ENCODE assay signal across 1 cellular context in the genomic region with DNA sequence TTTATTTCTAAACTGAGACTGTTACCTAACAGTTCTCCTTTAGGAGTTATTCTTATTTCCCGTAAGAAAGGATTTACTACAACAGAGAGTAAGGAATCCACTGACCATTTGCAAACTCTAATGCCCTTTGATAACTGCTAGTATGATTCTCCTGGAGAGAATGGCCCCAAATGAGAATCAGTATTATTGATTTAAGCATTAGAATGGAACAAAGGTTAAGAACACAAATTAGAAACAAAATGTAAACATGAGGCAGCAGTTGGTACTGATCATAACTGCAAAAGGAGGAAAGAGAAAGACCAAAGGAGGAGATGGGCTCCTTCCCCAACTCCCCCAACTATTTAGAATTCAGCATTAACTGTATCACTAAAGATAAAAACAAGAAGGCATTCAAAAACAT.
TF ChIP-seq lines count a peak whose summit lies in the region.

No MANE protein-coding gene starts in this region.

TF ChIP-seq in HepG2, 621 proteins besides CTCF, POLR2A, EP300 and RAD21 (continues in another document):
- no peak for TF ChIP-seq HOXA7 (CRISPR knock-in tag; IDR thresholded peaks at IDR 0.05)
- TF ChIP-seq, protein P1, sequence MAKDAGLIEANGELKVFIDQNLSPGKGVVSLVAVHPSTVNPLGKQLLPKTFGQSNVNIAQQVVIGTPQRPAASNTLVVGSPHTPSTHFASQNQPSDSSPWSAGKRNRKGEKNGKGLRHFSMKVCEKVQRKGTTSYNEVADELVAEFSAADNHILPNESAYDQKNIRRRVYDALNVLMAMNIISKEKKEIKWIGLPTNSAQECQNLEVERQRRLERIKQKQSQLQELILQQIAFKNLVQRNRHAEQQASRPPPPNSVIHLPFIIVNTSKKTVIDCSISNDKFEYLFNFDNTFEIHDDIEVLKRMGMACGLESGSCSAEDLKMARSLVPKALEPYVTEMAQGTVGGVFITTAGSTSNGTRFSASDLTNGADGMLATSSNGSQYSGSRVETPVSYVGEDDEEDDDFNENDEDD (CRISPR knock-in tag; IDR thresholded peaks at IDR 0.05; ENCODE audit: borderline replicate concordance) = no peak
- TF ChIP-seq MYPOP (CRISPR knock-in tag; IDR thresholded peaks at IDR 0.05) = no peak
- peak; percentile 49 for TF ChIP-seq ASH2L (IDR thresholded peaks at IDR 0.05; ENCODE audit: insufficient read length, low read depth, low read length)
- TF ChIP-seq ZNF44 (CRISPR knock-in tag; IDR thresholded peaks at IDR 0.05) = no peak
- no peak for TF ChIP-seq TRAFD1 (CRISPR knock-in tag; IDR thresholded peaks at IDR 0.05; ENCODE audit: borderline replicate concordance)
- TF ChIP-seq KAT2B (IDR thresholded peaks at IDR 0.05; ENCODE audit: borderline replicate concordance, low read depth, low read length) = 0 out of 2 replicates have a peak, but pooled peaks have one; percentile 22
- no peak for TF ChIP-seq MIER3 (CRISPR knock-in tag; IDR thresholded peaks at IDR 0.05; ENCODE audit: borderline replicate concordance)
- 0 out of 2 replicates have a peak, but pooled peaks have one; percentile 15 for TF ChIP-seq NR2F6 (IDR thresholded peaks at IDR 0.05)
- no peak for TF ChIP-seq NR2F6 (CRISPR knock-in tag; IDR thresholded peaks at IDR 0.05)
- no peak for TF ChIP-seq ZNF746 (CRISPR knock-in tag; IDR thresholded peaks at IDR 0.05)
- TF ChIP-seq SOX13 (IDR thresholded peaks at IDR 0.05) = no peak
- peak in 1 of 2 experiments; percentile 60; a peak in 2 of 4 replicates for TF ChIP-seq SOX13 (CRISPR knock-in tag; conservative IDR thresholded peaks at IDR 0.05 in 1 of 2, IDR thresholded peaks at IDR 0.05 in 1 of 2)
- TF ChIP-seq ZNF235 (CRISPR knock-in tag; IDR thresholded peaks at IDR 0.05; ENCODE audit: borderline replicate concordance) = no peak
- 0 out of 2 replicates have a peak, but pooled peaks have one; percentile 48 for TF ChIP-seq SOX5 (CRISPR knock-in tag; IDR thresholded peaks at IDR 0.05; ENCODE audit: borderline replicate concordance)
- TF ChIP-seq, protein P2, sequence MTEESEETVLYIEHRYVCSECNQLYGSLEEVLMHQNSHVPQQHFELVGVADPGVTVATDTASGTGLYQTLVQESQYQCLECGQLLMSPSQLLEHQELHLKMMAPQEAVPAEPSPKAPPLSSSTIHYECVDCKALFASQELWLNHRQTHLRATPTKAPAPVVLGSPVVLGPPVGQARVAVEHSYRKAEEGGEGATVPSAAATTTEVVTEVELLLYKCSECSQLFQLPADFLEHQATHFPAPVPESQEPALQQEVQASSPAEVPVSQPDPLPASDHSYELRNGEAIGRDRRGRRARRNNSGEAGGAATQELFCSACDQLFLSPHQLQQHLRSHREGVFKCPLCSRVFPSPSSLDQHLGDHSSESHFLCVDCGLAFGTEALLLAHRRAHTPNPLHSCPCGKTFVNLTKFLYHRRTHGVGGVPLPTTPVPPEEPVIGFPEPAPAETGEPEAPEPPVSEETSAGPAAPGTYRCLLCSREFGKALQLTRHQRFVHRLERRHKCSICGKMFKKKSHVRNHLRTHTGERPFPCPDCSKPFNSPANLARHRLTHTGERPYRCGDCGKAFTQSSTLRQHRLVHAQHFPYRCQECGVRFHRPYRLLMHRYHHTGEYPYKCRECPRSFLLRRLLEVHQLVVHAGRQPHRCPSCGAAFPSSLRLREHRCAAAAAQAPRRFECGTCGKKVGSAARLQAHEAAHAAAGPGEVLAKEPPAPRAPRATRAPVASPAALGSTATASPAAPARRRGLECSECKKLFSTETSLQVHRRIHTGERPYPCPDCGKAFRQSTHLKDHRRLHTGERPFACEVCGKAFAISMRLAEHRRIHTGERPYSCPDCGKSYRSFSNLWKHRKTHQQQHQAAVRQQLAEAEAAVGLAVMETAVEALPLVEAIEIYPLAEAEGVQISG (CRISPR knock-in tag; IDR thresholded peaks at IDR 0.05) = no peak
- TF ChIP-seq, protein P3, sequence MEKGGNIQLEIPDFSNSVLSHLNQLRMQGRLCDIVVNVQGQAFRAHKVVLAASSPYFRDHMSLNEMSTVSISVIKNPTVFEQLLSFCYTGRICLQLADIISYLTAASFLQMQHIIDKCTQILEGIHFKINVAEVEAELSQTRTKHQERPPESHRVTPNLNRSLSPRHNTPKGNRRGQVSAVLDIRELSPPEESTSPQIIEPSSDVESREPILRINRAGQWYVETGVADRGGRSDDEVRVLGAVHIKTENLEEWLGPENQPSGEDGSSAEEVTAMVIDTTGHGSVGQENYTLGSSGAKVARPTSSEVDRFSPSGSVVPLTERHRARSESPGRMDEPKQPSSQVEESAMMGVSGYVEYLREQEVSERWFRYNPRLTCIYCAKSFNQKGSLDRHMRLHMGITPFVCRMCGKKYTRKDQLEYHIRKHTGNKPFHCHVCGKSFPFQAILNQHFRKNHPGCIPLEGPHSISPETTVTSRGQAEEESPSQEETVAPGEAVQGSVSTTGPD (CRISPR knock-in tag; IDR thresholded peaks at IDR 0.05) = no peak
- TF ChIP-seq, protein P4, sequence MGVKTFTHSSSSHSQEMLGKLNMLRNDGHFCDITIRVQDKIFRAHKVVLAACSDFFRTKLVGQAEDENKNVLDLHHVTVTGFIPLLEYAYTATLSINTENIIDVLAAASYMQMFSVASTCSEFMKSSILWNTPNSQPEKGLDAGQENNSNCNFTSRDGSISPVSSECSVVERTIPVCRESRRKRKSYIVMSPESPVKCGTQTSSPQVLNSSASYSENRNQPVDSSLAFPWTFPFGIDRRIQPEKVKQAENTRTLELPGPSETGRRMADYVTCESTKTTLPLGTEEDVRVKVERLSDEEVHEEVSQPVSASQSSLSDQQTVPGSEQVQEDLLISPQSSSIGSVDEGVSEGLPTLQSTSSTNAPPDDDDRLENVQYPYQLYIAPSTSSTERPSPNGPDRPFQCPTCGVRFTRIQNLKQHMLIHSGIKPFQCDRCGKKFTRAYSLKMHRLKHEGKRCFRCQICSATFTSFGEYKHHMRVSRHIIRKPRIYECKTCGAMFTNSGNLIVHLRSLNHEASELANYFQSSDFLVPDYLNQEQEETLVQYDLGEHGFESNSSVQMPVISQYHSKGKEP (CRISPR knock-in tag; IDR thresholded peaks at IDR 0.05) = no peak
- TF ChIP-seq TOE1 (CRISPR knock-in tag; IDR thresholded peaks at IDR 0.05) = no peak
- TF ChIP-seq ZNF292 (CRISPR knock-in tag; IDR thresholded peaks at IDR 0.05; ENCODE audit: borderline replicate concordance, low read depth) = no peak
- TF ChIP-seq ZNF713 (CRISPR knock-in tag; IDR thresholded peaks at IDR 0.05) = no peak
- TF ChIP-seq HNF4G (IDR thresholded peaks at IDR 0.05; ENCODE audit: borderline replicate concordance, low read depth, low read length) = 0 out of 2 replicates have a peak, but pooled peaks have one; percentile 19
- TF ChIP-seq HNF4G (CRISPR knock-in tag; IDR thresholded peaks at IDR 0.05; ENCODE audit: borderline replicate concordance, low read depth) = no peak
- peak; percentile 24; the same call in 1 of the 2 replicates for TF ChIP-seq FOXK2 (IDR thresholded peaks at IDR 0.05)
- TF ChIP-seq HES4 (CRISPR knock-in tag; IDR thresholded peaks at IDR 0.05; ENCODE audit: borderline replicate concordance) = no peak
- no peak for TF ChIP-seq ELK4 (CRISPR knock-in tag; IDR thresholded peaks at IDR 0.05; ENCODE audit: borderline replicate concordance)
- TF ChIP-seq HNF4A (CRISPR knock-in tag; IDR thresholded peaks at IDR 0.05) = peak; percentile 48
- TF ChIP-seq KDM3A (CRISPR knock-in tag; IDR thresholded peaks at IDR 0.05; ENCODE audit: low read depth) = no peak
- no peak for TF ChIP-seq SOX6 (IDR thresholded peaks at IDR 0.05)
- peak; percentile 49; the same call in 1 of the 2 replicates for TF ChIP-seq SOX6 (CRISPR knock-in tag; IDR thresholded peaks at IDR 0.05)
- no peak for TF ChIP-seq ZNF556 (CRISPR knock-in tag; IDR thresholded peaks at IDR 0.05; ENCODE audit: borderline replicate concordance)
- TF ChIP-seq RBM39 (IDR thresholded peaks at IDR 0.05; ENCODE audit: low read depth, low read length, poor library complexity, severe bottlenecking) = no peak
- TF ChIP-seq ZNF598 (CRISPR knock-in tag; IDR thresholded peaks at IDR 0.05; ENCODE audit: borderline replicate concordance) = no peak
- no peak for TF ChIP-seq ZBTB1 (CRISPR knock-in tag; IDR thresholded peaks at IDR 0.05; ENCODE audit: borderline replicate concordance)
- peak; percentile 31 for TF ChIP-seq PITX1 (CRISPR knock-in tag; IDR thresholded peaks at IDR 0.05)
- no peak for TF ChIP-seq ZNF766 (CRISPR knock-in tag; IDR thresholded peaks at IDR 0.05; ENCODE audit: borderline replicate concordance)
- TF ChIP-seq ZNF784 (CRISPR knock-in tag; IDR thresholded peaks at IDR 0.05; ENCODE audit: borderline replicate concordance) = no peak
- TF ChIP-seq CENPX (CRISPR knock-in tag; IDR thresholded peaks at IDR 0.05) = no peak
- no peak for TF ChIP-seq ETV6 (CRISPR knock-in tag; conservative IDR thresholded peaks at IDR 0.05)
- TF ChIP-seq ZNF383 (CRISPR knock-in tag; IDR thresholded peaks at IDR 0.05; ENCODE audit: borderline replicate concordance) = no peak
- TF ChIP-seq ZBTB49 (CRISPR knock-in tag; IDR thresholded peaks at IDR 0.05; ENCODE audit: borderline replicate concordance) = no peak
- TF ChIP-seq ZNF326 (CRISPR knock-in tag; IDR thresholded peaks at IDR 0.05; ENCODE audit: borderline replicate concordance) = no peak
- no peak for TF ChIP-seq NRL (CRISPR knock-in tag; IDR thresholded peaks at IDR 0.05; ENCODE audit: borderline replicate concordance)
- no peak for TF ChIP-seq ZNF530 (CRISPR knock-in tag; IDR thresholded peaks at IDR 0.05; ENCODE audit: low read depth)
- no peak for TF ChIP-seq ZNF839 (CRISPR knock-in tag; IDR thresholded peaks at IDR 0.05; ENCODE audit: borderline replicate concordance)
- no peak for TF ChIP-seq FOXO4 (CRISPR knock-in tag; conservative IDR thresholded peaks at IDR 0.05)
- peak; percentile 61; the same call in 1 of the 2 replicates for TF ChIP-seq ONECUT2 (CRISPR knock-in tag; IDR thresholded peaks at IDR 0.05)
